Comparison of ENCODE assay signal across 8 cellular contexts in the genomic region with DNA sequence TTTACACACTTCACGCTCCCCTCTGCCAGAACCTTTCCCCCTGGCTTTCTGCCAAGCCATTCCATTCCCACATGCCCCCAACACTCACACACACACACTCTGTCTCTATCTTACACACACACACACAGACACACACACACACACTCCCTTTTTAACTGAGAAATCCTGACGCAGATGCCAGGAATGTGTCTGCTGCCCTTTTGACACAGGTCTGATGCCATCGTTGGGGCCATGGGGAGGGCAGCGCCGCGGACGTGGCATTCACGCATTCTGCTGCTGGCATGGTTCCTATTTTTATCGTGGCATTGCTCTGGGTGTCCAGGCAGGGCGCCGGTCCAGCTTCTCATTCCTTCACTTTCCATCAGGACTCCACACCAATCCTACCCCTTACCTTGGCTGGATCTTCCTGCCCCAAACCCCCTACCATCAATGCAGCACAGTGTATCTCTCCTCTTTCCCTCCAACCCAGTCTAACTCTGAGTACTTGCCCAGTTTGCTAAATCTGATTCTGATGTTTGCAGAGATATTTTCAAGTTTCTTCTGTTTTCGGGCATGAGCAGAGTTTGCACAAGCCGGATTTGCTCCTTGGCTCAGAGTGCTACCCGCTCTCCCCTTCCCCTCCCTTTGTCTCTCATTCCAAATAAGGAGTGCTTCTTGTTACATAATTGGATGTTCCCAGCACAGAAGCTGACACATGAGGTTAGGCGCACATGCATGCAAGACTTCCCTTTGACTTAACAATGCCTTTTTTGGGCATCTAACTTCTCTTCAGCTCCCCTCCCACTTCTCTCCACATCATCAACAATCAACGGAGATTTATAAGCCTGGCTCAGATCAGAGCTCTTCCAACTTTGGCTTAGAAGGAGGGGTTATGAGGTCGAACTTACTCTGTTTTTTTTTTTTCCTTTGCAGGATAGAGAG. TPM values are rescaled to one million over a fixed set of nuclear protein-coding genes. Genes with fewer than 3 reads are reported as not detected.
DNase-seq lines count a peak whose midpoint lies in the region; ATAC-seq and TF ChIP-seq lines count a peak whose summit lies in the region.

No MANE protein-coding gene starts in this region.

- peak overlapping the region; percentile 96 for H3K27ac Mint-ChIP-seq in chondrocyte (ENCODE audit: unreplicated experiment)

- H3K27me3 Mint-ChIP-seq in chondrocyte (ENCODE audit: low read depth) = no peaks in the 10 kb centered on the region

- DNase-seq in M059J (ENCODE audit: low read depth) = peak; percentile 92
- no peak for DNase-seq in chondrocyte (ENCODE audit: low spot score)
- DNase-seq in right lobe of liver = peak; percentile 84 to 89 (median 87)
- no peak for DNase-seq in activated effector memory CD4-positive, alpha-beta T cell treated with Interleukin-2 at 50 U/mL for 16 hours
- no peak for DNase-seq in NCI-H1417 treated with DMSO at 0.1 percent for 48 hours (lab: John Stamatoyannopoulos, UW)
- no peak for DNase-seq in HuH-7.5 (ENCODE audit: low spot score)

- H3K9me3 ChIP-seq in right lobe of liver = no peaks in the 10 kb centered on the region

- peaks cover 0 to 18% (median 5%) of the 10 kb centered on the region in 4 donors for H3K4me1 ChIP-seq in right lobe of liver

- WGBS in right lobe of liver (ENCODE audit: insufficient coverage, low coverage, low lambda C conversion rate, missing lambda C conversion rate) = 22% methylated on average over 15 of the region's 17 CpGs

- H3K4me3 Mint-ChIP-seq in chondrocyte (ENCODE audit: unreplicated experiment) = peak overlapping the region; percentile 35

- H3K4me3 ChIP-seq in right lobe of liver = no peak overlapping the region

- no peak for TF ChIP-seq POLR2A in right lobe of liver (IDR thresholded peaks at IDR 0.05)

- ATAC-seq in right lobe of liver = peak; percentile 86 to 92 (median 88)
- no peak for ATAC-seq in HG03039 (IDR thresholded peaks at IDR 0.05; ENCODE audit: unreplicated experiment)

- H3K9me3 Mint-ChIP-seq in chondrocyte (ENCODE audit: low read depth) = no peaks in the 10 kb centered on the region

- H3K36me3 ChIP-seq in right lobe of liver = peaks cover 0 to 59% (median 23%) of the 10 kb centered on the region in 4 donors

- H3K27ac ChIP-seq in right lobe of liver (peak overlapping the region; percentile 26 to 87 (median 75)), temporal lobe (ENCODE audit: low read depth, low read length) (peak overlapping the region; percentile 5)

- TF ChIP-seq CTCF in chondrocyte (IDR thresholded peaks at IDR 0.05) (no peak), right lobe of liver (IDR thresholded peaks at IDR 0.05) (no peak)

- H3K27me3 ChIP-seq in right lobe of liver = no peaks in the 10 kb centered on the region

- H3K4me1 Mint-ChIP-seq in chondrocyte (ENCODE audit: low read depth) = peaks cover 35% of the 10 kb centered on the region

- intact Hi-C loops in right lobe of liver (cut with DNase I) = no loop called here

- H3K36me3 Mint-ChIP-seq in chondrocyte (ENCODE audit: low read depth) = peaks cover 32% of the 10 kb centered on the region

RNA-seq across cellular contexts. Expression of a gene that starts 18.8 kb away (rescaled TPM):
- 73.1 and 94.3 TPM in 2 replicates for total RNA-seq in M059J (2014; rRNA removed; shearing (Covaris generic))
- 55.8 to 71.6 TPM (median 55.9 TPM) in 3 replicates for total RNA-seq in chondrocyte
- 10 to 100 TPM; 23.3 to 74.4 (median 32.7) TPM for total RNA-seq in right lobe of liver
- 44.3 TPM for total RNA-seq in temporal lobe

Comparison
In these comparisons a context has a peak if more than half of its experiments do, and no peak if none do; other contexts are left out.
1. DNase-seq: peak in M059J (single experiment) and right lobe of liver (3 of 3); none in chondrocyte (single experiment), activated effector memory CD4-positive, alpha-beta T cell treated with Interleukin-2 at 50 U/mL for 16 hours (single experiment), NCI-H1417 treated with DMSO at 0.1 percent for 48 hours (single experiment) and HuH-7.5 (single experiment).